ENCODE assay signal across 1 cellular context in the genomic region with DNA sequence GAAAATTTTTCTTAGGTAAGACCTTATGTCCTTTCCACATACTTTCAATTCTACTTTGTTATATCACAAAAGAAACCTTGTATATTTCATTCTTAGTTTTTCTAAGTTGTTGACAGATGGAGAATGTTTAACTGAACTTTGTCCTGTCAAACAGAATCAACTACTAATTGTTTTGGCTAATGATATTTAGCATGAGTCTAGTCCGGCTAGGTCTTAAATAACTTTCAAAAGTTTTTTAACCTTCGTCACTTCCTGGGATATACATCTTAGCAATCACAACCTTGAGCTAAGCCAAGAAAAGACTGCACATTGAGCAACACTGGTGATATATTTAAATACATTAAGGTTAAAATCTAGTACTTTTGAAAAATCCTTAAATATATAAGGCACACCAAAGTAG.
TF ChIP-seq lines count a peak whose summit lies in the region.

No MANE protein-coding gene starts in this region.

TF ChIP-seq in HepG2, 621 proteins besides CTCF, POLR2A, EP300 and RAD21 (continued from another document and continues in another):
- TF ChIP-seq, protein P1, sequence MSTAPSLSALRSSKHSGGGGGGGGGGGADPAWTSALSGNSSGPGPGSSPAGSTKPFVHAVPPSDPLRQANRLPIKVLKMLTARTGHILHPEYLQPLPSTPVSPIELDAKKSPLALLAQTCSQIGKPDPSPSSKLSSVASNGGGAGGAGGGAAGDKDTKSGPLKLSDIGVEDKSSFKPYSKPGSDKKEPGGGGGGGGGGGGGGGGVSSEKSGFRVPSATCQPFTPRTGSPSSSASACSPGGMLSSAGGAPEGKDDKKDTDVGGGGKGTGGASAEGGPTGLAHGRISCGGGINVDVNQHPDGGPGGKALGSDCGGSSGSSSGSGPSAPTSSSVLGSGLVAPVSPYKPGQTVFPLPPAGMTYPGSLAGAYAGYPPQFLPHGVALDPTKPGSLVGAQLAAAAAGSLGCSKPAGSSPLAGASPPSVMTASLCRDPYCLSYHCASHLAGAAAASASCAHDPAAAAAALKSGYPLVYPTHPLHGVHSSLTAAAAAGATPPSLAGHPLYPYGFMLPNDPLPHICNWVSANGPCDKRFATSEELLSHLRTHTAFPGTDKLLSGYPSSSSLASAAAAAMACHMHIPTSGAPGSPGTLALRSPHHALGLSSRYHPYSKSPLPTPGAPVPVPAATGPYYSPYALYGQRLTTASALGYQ (CRISPR knock-in tag; IDR thresholded peaks at IDR 0.05): no peak
- 0 out of 2 replicates have a peak, but pooled peaks have one; percentile 32 for TF ChIP-seq THAP11 (CRISPR knock-in tag; IDR thresholded peaks at IDR 0.05)
- TF ChIP-seq, protein P2, sequence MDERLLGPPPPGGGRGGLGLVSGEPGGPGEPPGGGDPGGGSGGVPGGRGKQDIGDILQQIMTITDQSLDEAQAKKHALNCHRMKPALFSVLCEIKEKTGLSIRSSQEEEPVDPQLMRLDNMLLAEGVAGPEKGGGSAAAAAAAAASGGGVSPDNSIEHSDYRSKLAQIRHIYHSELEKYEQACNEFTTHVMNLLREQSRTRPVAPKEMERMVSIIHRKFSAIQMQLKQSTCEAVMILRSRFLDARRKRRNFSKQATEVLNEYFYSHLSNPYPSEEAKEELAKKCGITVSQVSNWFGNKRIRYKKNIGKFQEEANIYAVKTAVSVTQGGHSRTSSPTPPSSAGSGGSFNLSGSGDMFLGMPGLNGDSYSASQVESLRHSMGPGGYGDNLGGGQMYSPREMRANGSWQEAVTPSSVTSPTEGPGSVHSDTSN (CRISPR knock-in tag; IDR thresholded peaks at IDR 0.05): no peak
- TF ChIP-seq NFRKB (IDR thresholded peaks at IDR 0.05): no peak
- TF ChIP-seq, protein P3, sequence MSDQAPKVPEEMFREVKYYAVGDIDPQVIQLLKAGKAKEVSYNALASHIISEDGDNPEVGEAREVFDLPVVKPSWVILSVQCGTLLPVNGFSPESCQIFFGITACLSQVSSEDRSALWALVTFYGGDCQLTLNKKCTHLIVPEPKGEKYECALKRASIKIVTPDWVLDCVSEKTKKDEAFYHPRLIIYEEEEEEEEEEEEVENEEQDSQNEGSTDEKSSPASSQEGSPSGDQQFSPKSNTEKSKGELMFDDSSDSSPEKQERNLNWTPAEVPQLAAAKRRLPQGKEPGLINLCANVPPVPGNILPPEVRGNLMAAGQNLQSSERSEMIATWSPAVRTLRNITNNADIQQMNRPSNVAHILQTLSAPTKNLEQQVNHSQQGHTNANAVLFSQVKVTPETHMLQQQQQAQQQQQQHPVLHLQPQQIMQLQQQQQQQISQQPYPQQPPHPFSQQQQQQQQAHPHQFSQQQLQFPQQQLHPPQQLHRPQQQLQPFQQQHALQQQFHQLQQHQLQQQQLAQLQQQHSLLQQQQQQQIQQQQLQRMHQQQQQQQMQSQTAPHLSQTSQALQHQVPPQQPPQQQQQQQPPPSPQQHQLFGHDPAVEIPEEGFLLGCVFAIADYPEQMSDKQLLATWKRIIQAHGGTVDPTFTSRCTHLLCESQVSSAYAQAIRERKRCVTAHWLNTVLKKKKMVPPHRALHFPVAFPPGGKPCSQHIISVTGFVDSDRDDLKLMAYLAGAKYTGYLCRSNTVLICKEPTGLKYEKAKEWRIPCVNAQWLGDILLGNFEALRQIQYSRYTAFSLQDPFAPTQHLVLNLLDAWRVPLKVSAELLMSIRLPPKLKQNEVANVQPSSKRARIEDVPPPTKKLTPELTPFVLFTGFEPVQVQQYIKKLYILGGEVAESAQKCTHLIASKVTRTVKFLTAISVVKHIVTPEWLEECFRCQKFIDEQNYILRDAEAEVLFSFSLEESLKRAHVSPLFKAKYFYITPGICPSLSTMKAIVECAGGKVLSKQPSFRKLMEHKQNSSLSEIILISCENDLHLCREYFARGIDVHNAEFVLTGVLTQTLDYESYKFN (CRISPR knock-in tag; conservative IDR thresholded peaks at IDR 0.05): peak; percentile 74
- no peak for TF ChIP-seq GABPB1 (CRISPR knock-in tag; IDR thresholded peaks at IDR 0.05)
- TF ChIP-seq, protein P4, sequence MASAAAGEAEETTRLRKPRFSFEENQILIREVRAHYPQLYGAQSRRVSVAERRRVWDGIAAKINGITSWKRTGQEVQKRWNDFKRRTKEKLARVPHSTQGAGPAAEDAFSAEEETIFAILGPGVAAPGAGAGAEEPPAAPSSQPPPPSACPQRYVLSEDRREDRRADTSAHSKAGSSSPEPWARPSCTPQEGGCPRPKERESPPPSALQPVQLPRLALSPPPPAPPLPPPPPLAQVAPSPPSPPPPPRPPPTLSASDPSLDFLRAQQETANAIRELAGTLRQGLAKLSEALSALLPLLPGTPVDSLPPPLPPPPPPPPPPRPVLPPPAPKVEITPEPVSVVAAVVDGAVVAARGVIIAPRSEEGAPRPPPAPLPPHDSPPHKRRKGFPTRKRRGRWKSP (CRISPR knock-in tag; IDR thresholded peaks at IDR 0.05): no peak
- TF ChIP-seq, protein P5, sequence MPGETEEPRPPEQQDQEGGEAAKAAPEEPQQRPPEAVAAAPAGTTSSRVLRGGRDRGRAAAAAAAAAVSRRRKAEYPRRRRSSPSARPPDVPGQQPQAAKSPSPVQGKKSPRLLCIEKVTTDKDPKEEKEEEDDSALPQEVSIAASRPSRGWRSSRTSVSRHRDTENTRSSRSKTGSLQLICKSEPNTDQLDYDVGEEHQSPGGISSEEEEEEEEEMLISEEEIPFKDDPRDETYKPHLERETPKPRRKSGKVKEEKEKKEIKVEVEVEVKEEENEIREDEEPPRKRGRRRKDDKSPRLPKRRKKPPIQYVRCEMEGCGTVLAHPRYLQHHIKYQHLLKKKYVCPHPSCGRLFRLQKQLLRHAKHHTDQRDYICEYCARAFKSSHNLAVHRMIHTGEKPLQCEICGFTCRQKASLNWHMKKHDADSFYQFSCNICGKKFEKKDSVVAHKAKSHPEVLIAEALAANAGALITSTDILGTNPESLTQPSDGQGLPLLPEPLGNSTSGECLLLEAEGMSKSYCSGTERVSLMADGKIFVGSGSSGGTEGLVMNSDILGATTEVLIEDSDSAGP (CRISPR knock-in tag; IDR thresholded peaks at IDR 0.05; ENCODE audit: borderline replicate concordance): no peak
- peak; percentile 69 for TF ChIP-seq CREM (IDR thresholded peaks at IDR 0.05)
- no peak for TF ChIP-seq CREM (CRISPR knock-in tag; IDR thresholded peaks at IDR 0.05)
- TF ChIP-seq, protein P6, sequence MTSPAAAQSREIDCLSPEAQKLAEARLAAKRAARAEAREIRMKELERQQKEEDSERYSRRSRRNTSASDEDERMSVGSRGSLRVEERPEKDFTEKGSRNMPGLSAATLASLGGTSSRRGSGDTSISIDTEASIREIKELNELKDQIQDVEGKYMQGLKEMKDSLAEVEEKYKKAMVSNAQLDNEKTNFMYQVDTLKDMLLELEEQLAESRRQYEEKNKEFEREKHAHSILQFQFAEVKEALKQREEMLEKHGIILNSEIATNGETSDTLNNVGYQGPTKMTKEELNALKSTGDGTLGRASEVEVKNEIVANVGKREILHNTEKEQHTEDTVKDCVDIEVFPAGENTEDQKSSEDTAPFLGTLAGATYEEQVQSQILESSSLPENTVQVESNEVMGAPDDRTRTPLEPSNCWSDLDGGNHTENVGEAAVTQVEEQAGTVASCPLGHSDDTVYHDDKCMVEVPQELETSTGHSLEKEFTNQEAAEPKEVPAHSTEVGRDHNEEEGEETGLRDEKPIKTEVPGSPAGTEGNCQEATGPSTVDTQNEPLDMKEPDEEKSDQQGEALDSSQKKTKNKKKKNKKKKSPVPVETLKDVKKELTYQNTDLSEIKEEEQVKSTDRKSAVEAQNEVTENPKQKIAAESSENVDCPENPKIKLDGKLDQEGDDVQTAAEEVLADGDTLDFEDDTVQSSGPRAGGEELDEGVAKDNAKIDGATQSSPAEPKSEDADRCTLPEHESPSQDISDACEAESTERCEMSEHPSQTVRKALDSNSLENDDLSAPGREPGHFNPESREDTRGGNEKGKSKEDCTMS (CRISPR knock-in tag; conservative IDR thresholded peaks at IDR 0.05): no peak
- peak; percentile 78 for TF ChIP-seq POGZ (CRISPR knock-in tag; IDR thresholded peaks at IDR 0.05)
- TF ChIP-seq FOXA1 (IDR thresholded peaks at IDR 0.05): peak; percentile 57; the same call in 1 of the 2 replicates
- peak; percentile 65 for TF ChIP-seq FOXA1 (CRISPR knock-in tag; IDR thresholded peaks at IDR 0.05)
- TF ChIP-seq, protein P7, sequence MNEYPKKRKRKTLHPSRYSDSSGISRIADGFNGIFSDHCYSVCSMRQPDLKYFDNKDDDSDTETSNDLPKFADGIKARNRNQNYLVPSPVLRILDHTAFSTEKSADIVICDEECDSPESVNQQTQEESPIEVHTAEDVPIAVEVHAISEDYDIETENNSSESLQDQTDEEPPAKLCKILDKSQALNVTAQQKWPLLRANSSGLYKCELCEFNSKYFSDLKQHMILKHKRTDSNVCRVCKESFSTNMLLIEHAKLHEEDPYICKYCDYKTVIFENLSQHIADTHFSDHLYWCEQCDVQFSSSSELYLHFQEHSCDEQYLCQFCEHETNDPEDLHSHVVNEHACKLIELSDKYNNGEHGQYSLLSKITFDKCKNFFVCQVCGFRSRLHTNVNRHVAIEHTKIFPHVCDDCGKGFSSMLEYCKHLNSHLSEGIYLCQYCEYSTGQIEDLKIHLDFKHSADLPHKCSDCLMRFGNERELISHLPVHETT (CRISPR knock-in tag; conservative IDR thresholded peaks at IDR 0.05): no peak
- TF ChIP-seq ZFP36L2 (CRISPR knock-in tag; IDR thresholded peaks at IDR 0.05): no peak
- TF ChIP-seq ZNF24 (IDR thresholded peaks at IDR 0.05): no peak
- TF ChIP-seq IKZF4 (CRISPR knock-in tag; IDR thresholded peaks at IDR 0.05; ENCODE audit: borderline replicate concordance, low read depth, not compliant biosample characterization): no peak
- TF ChIP-seq FIP1L1 (IDR thresholded peaks at IDR 0.05; ENCODE audit: borderline replicate concordance, insufficient read depth, low read depth, low read length): no peak
- peak; percentile 31; the same call in 1 of the 2 replicates for TF ChIP-seq KDM6A (CRISPR knock-in tag; IDR thresholded peaks at IDR 0.05; ENCODE audit: low read depth)
- TF ChIP-seq, protein P8, sequence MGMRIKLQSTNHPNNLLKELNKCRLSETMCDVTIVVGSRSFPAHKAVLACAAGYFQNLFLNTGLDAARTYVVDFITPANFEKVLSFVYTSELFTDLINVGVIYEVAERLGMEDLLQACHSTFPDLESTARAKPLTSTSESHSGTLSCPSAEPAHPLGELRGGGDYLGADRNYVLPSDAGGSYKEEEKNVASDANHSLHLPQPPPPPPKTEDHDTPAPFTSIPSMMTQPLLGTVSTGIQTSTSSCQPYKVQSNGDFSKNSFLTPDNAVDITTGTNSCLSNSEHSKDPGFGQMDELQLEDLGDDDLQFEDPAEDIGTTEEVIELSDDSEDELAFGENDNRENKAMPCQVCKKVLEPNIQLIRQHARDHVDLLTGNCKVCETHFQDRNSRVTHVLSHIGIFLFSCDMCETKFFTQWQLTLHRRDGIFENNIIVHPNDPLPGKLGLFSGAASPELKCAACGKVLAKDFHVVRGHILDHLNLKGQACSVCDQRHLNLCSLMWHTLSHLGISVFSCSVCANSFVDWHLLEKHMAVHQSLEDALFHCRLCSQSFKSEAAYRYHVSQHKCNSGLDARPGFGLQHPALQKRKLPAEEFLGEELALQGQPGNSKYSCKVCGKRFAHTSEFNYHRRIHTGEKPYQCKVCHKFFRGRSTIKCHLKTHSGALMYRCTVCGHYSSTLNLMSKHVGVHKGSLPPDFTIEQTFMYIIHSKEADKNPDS (CRISPR knock-in tag; IDR thresholded peaks at IDR 0.05): no peak
- TF ChIP-seq, protein P9, sequence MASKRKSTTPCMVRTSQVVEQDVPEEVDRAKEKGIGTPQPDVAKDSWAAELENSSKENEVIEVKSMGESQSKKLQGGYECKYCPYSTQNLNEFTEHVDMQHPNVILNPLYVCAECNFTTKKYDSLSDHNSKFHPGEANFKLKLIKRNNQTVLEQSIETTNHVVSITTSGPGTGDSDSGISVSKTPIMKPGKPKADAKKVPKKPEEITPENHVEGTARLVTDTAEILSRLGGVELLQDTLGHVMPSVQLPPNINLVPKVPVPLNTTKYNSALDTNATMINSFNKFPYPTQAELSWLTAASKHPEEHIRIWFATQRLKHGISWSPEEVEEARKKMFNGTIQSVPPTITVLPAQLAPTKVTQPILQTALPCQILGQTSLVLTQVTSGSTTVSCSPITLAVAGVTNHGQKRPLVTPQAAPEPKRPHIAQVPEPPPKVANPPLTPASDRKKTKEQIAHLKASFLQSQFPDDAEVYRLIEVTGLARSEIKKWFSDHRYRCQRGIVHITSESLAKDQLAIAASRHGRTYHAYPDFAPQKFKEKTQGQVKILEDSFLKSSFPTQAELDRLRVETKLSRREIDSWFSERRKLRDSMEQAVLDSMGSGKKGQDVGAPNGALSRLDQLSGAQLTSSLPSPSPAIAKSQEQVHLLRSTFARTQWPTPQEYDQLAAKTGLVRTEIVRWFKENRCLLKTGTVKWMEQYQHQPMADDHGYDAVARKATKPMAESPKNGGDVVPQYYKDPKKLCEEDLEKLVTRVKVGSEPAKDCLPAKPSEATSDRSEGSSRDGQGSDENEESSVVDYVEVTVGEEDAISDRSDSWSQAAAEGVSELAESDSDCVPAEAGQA (IDR thresholded peaks at IDR 0.05; ENCODE audit: low read depth): no peak
- TF ChIP-seq, protein P9 (CRISPR knock-in tag; IDR thresholded peaks at IDR 0.05; ENCODE audit: borderline replicate concordance): no peak
- no peak for TF ChIP-seq CREB1 (IDR thresholded peaks at IDR 0.05)
- peak; percentile 79 for TF ChIP-seq CREB1 (CRISPR knock-in tag; IDR thresholded peaks at IDR 0.05)
- TF ChIP-seq NR2C2 (CRISPR knock-in tag; IDR thresholded peaks at IDR 0.05; ENCODE audit: borderline replicate concordance): no peak
- no peak for TF ChIP-seq SOX13 (IDR thresholded peaks at IDR 0.05)
- peak in 1 of 2 experiments; percentile 81; a peak in 2 of 4 replicates for TF ChIP-seq SOX13 (CRISPR knock-in tag; conservative IDR thresholded peaks at IDR 0.05 in 1 of 2, IDR thresholded peaks at IDR 0.05 in 1 of 2)
- peak; percentile 39; the same call in 1 of the 2 replicates for TF ChIP-seq TCF7 (IDR thresholded peaks at IDR 0.05; ENCODE audit: low read depth)
- no peak for TF ChIP-seq ZNF143 (CRISPR knock-in tag; IDR thresholded peaks at IDR 0.05)
- no peak for TF ChIP-seq ZNF720 (CRISPR knock-in tag; IDR thresholded peaks at IDR 0.05)
- TF ChIP-seq ZNF788 (CRISPR knock-in tag; IDR thresholded peaks at IDR 0.05; ENCODE audit: borderline replicate concordance): no peak
- no peak for TF ChIP-seq NR2F2 (IDR thresholded peaks at IDR 0.05; ENCODE audit: borderline replicate concordance, low read depth)
- TF ChIP-seq RARA (CRISPR knock-in tag; IDR thresholded peaks at IDR 0.05): 0 out of 2 replicates have a peak, but pooled peaks have one; percentile 12
- TF ChIP-seq ZNF709 (CRISPR knock-in tag; IDR thresholded peaks at IDR 0.05): no peak
- peak; percentile 76 for TF ChIP-seq PPARG (CRISPR knock-in tag; conservative IDR thresholded peaks at IDR 0.05)
